ENCODE assay signal across 8 cellular contexts in the genomic region with DNA sequence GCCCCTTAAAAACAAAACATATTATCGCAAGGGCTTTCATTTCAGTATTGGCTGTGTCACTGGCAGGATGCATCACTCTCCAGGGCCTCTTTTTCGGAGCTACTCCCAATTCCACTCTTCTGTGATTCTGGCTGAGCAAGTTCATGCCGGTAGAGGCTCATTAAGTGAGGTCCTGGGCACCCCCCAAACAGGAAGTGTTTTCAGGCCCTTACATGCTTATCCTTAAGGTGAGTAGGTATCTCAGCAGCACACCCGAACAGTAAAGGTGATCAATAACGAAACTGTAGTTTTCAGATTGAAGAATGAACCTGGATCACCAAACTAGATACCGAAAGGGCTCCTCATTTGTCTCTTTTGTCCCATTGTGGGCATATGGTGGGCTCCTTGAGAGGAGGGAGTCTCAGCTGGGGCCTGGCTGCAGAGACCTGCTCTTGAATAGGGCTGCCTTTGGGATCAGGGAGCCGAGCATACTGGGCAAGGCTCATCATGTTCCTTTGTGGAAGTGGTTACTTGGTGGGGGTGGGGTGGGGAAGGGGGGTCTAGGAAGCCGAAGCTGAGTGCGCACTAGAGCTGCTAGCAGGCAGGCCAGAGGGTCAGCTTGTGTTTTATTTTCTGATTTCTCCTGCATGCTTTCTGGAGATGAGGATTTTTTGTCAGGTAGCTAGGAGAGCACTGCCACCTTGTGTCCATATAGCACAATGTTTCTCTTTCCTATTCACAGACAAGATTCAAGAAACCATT.
A peak's percentile ranks its signal among the peaks of the same experiment; 100 is the strongest.
DNase-seq lines count a peak whose midpoint lies in the region; ATAC-seq and TF ChIP-seq lines count a peak whose summit lies in the region.

No MANE protein-coding gene starts in this region.

- dilution Hi-C loops in mammary epithelial cell (cut with HindIII; ENCODE audit: low sequenced_read_pairs), result no loop called here

- H3K36me3 ChIP-seq in mammary epithelial cell (ENCODE audit: insufficient read depth, low read length), result peaks cover 4% of the 10 kb centered on the region

- in situ Hi-C loops in mammary epithelial cell (cut with MboI; ENCODE audit: low sequenced_read_pairs in 2 of 2), result no loop called here

- CTCF ChIA-PET in mammary epithelial cell (lab: Charles Lee; ENCODE audit: low non-redundant PET), result interaction anchor here (0.6 to 2.4 kb wide), 3 partner anchors 38 to 126 kb away, joined by 4 to 101 read pairs (median 8); a partner anchor contains a TSS

- ATAC-seq in GM19455 (IDR thresholded peaks at IDR 0.05; ENCODE audit: unreplicated experiment) (peak; percentile 47), SK-N-SH treated with all-trans-retinoic acid at 6 μM for 48 hours (peak; percentile 91)

- no peaks in the 10 kb centered on the region for H3K9me3 ChIP-seq in mammary epithelial cell (replicated peaks; ENCODE audit: insufficient read depth, low read length)

- H2AFZ ChIP-seq in mammary epithelial cell (ENCODE audit: low read depth, low read length), result peak overlapping the region; percentile 11

- no TSS peak for BruUV-seq in mammary epithelial cell (replicated peaks; lab: Mats Ljungman, UMichigan)

- no peak overlapping the region for H3K9ac ChIP-seq in mammary epithelial cell (ENCODE audit: insufficient read depth, low read length)

- H3K4me2 ChIP-seq in mammary epithelial cell (ENCODE audit: insufficient read depth, low read depth, low read length), result no peak overlapping the region

- 68% methylated on average over 6 of the region's 9 CpGs for WGBS in mammary epithelial cell (ENCODE audit: low coverage, missing lambda C conversion rate)

- H3K4me1 ChIP-seq in mammary epithelial cell (ENCODE audit: insufficient read depth, low read length), result peaks cover 4% of the 10 kb centered on the region

- H3K4me3 ChIP-seq in mammary epithelial cell (replicated peaks in 1 of 3; ENCODE audit: insufficient read depth in 1 of 3, low read depth in 2 of 3, low read length in 3 of 3), result no peak overlapping the region

- H3K27ac ChIP-seq in mammary epithelial cell (ENCODE audit: insufficient read depth, low read depth, low read length), result no peak overlapping the region

- peak; percentile 63 to 70 for TF ChIP-seq CTCF in mammary epithelial cell (conservative IDR thresholded peaks at IDR 0.05 in 1 of 2, IDR thresholded peaks at IDR 0.05 in 1 of 2; ENCODE audit: extremely low read depth in 1 of 2, insufficient read depth in 1 of 2, low read depth in 1 of 2, low read length in 2 of 2)

- no peaks in the 10 kb centered on the region for H3K27me3 ChIP-seq in mammary epithelial cell (ENCODE audit: insufficient read depth, low read length)

- intact Hi-C loops in mammary epithelial cell (cut with micrococcal nuclease), result loop anchor here (1.0 to 10.0 kb wide), 3 partner anchors 66 to 585 kb away; no protein-coding TSS in a partner anchor

- H3K79me2 ChIP-seq in mammary epithelial cell (ENCODE audit: insufficient read depth, low read length), result no peaks in the 10 kb centered on the region

- H4K20me1 ChIP-seq in mammary epithelial cell (ENCODE audit: insufficient read depth, low read length), result no peaks in the 10 kb centered on the region

- peak; percentile 39 for DNase-seq in COR-L47 (lab: John Stamatoyannopoulos, UW)
- DNase-seq in NCI-H1092 (lab: John Stamatoyannopoulos, UW), result peak; percentile 49
- DNase-seq in mammary epithelial cell, result peak; percentile 63
- DNase-seq in inferior parietal cortex (ENCODE audit: extremely low spot score), result peak; percentile 88
- DNase-seq in smooth muscle cell of the brain vasculature (ENCODE audit: low read depth, low spot score), result peak; percentile 47
- no peak for DNase-seq in T1000 (lab: John Stamatoyannopoulos, UW)

TF ChIP-seq in SK-N-SH treated with all-trans-retinoic acid at 6 μM for 48 hours, 23 proteins besides CTCF, POLR2A, EP300 and RAD21:
- no peak for TF ChIP-seq PPARA (CRISPR knock-in tag; IDR thresholded peaks at IDR 0.05; ENCODE audit: borderline replicate concordance)
- TF ChIP-seq RARB (CRISPR knock-in tag; IDR thresholded peaks at IDR 0.05), result no peak
- no peak for TF ChIP-seq ARNTL (CRISPR knock-in tag; IDR thresholded peaks at IDR 0.05; ENCODE audit: borderline replicate concordance, low read depth)
- TF ChIP-seq, protein P1, sequence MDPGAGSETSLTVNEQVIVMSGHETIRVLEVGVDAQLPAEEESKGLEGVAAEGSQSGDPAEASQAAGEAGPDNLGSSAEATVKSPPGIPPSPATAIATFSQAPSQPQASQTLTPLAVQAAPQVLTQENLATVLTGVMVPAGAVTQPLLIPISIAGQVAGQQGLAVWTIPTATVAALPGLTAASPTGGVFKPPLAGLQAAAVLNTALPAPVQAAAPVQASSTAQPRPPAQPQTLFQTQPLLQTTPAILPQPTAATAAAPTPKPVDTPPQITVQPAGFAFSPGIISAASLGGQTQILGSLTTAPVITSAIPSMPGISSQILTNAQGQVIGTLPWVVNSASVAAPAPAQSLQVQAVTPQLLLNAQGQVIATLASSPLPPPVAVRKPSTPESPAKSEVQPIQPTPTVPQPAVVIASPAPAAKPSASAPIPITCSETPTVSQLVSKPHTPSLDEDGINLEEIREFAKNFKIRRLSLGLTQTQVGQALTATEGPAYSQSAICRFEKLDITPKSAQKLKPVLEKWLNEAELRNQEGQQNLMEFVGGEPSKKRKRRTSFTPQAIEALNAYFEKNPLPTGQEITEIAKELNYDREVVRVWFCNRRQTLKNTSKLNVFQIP (CRISPR knock-in tag; IDR thresholded peaks at IDR 0.05; ENCODE audit: borderline replicate concordance, low read depth), result no peak
- no peak for TF ChIP-seq BACH2 (CRISPR knock-in tag; IDR thresholded peaks at IDR 0.05; ENCODE audit: borderline replicate concordance)
- TF ChIP-seq TCF4 (CRISPR knock-in tag; IDR thresholded peaks at IDR 0.05; ENCODE audit: borderline replicate concordance), result no peak
- no peak for TF ChIP-seq GLIS3 (CRISPR knock-in tag; IDR thresholded peaks at IDR 0.05)
